19 cellular contexts compared by ENCODE assay signal in genomic region chr18:27668126-27668525, GRCh38.
"Had no signal": no experiment of that assay in that cellular context is flagged by ENCODE, and none has a peak within 500 bp of the region (broad histone marks: within the 10 kb centered on the region; RNA-seq: fewer than 3 reads in every experiment).

No MANE protein-coding gene starts in this region.

- H3K36me3 Mint-ChIP-seq: activated naive CD4-positive, alpha-beta T cell treated with anti-CD3 and anti-CD28 coated beads, Interleukin-2, amount 10 ng/mL, durations not matched to agents 7 days and 5 days; naive thymus-derived CD4-positive, alpha-beta T cell; stimulated activated naive B cell treated with anti-CD40 and anti-IgM and Interleukin-4, amounts not matched to agents 10 μg/mL and 1 μg/mL and 100 μg/mL, for 72 hours had no signal

- H3K4me3 Mint-ChIP-seq: activated naive CD4-positive, alpha-beta T cell treated with anti-CD3 and anti-CD28 coated beads, Interleukin-2, amount 10 ng/mL, durations not matched to agents 7 days and 5 days; activated naive CD8-positive, alpha-beta T cell treated with anti-CD3 and anti-CD28 coated beads, Interleukin-2, amount 50 U/mL, for 24 hours; naive thymus-derived CD4-positive, alpha-beta T cell; stimulated activated naive B cell treated with anti-CD40 and anti-IgM and Interleukin-4, amounts not matched to agents 10 μg/mL and 1 μg/mL and 100 μg/mL, for 72 hours; T-helper 17 cell had no signal

- H3K9me3 ChIP-seq: esophagus squamous epithelium, thyroid gland had no signal

- H3K4me1 Mint-ChIP-seq: activated naive CD4-positive, alpha-beta T cell treated with anti-CD3 and anti-CD28 coated beads, Interleukin-2, amount 10 ng/mL, durations not matched to agents 7 days and 5 days; activated naive CD8-positive, alpha-beta T cell treated with anti-CD3 and anti-CD28 coated beads, Interleukin-2, amount 50 U/mL, for 24 hours; naive thymus-derived CD4-positive, alpha-beta T cell; stimulated activated naive B cell treated with anti-CD40 and anti-IgM and Interleukin-4, amounts not matched to agents 10 μg/mL and 1 μg/mL and 100 μg/mL, for 72 hours; T-helper 17 cell had no signal

- H3K4me1 ChIP-seq: esophagus squamous epithelium, sigmoid colon, thyroid gland had no signal

- H3K9me3 Mint-ChIP-seq: activated naive CD8-positive, alpha-beta T cell treated with anti-CD3 and anti-CD28 coated beads, Interleukin-2, amount 50 U/mL, for 24 hours; stimulated activated naive B cell treated with anti-CD40 and anti-IgM and Interleukin-4, amounts not matched to agents 10 μg/mL and 1 μg/mL and 100 μg/mL, for 72 hours had no signal

- H3K4me3 ChIP-seq: esophagus squamous epithelium, sigmoid colon, thyroid gland had no signal

- H3K27ac ChIP-seq: esophagus squamous epithelium, sigmoid colon, thyroid gland, VCaP had no signal

- H3K27ac Mint-ChIP-seq: activated naive CD4-positive, alpha-beta T cell treated with anti-CD3 and anti-CD28 coated beads, Interleukin-2, amount 10 ng/mL, durations not matched to agents 7 days and 5 days; activated naive CD8-positive, alpha-beta T cell treated with anti-CD3 and anti-CD28 coated beads, Interleukin-2, amount 50 U/mL, for 24 hours; naive thymus-derived CD4-positive, alpha-beta T cell; stimulated activated naive B cell treated with anti-CD40 and anti-IgM and Interleukin-4, amounts not matched to agents 10 μg/mL and 1 μg/mL and 100 μg/mL, for 72 hours; T-helper 17 cell had no signal

- H3K27me3 ChIP-seq: esophagus squamous epithelium, sigmoid colon, thyroid gland had no signal

- FAIRE-seq: endothelial cell of umbilical vein, urothelium cell line had no signal

- H3K27me3 Mint-ChIP-seq: activated naive CD4-positive, alpha-beta T cell treated with anti-CD3 and anti-CD28 coated beads, Interleukin-2, amount 10 ng/mL, durations not matched to agents 7 days and 5 days; activated naive CD8-positive, alpha-beta T cell treated with anti-CD3 and anti-CD28 coated beads, Interleukin-2, amount 50 U/mL, for 24 hours; naive thymus-derived CD4-positive, alpha-beta T cell; stimulated activated naive B cell treated with anti-CD40 and anti-IgM and Interleukin-4, amounts not matched to agents 10 μg/mL and 1 μg/mL and 100 μg/mL, for 72 hours; T-helper 17 cell had no signal

- DNase-seq: activated CD4-positive, alpha-beta T cell treated with anti-CD3 and anti-CD28 coated beads, Interleukin-2, amount 50 U/mL, for 1 hour; activated CD4-positive, CD25-positive, alpha-beta regulatory T cell treated with anti-CD3 and anti-CD28 coated beads, Interleukin-2, amount 50 U/mL, for 72 hours; activated CD8-positive, alpha-beta memory T cell treated with anti-CD3 and anti-CD28 coated beads, Interleukin-2, amount 50 U/mL, for 48 hours; activated effector memory CD4-positive, alpha-beta T cell treated with Interleukin-2 at 50 U/mL for 16 hours; activated naive CD4-positive, alpha-beta T cell treated with anti-CD3 and anti-CD28 coated beads, Interleukin-2, amount 10 ng/mL, durations not matched to agents 7 days and 5 days; activated naive CD8-positive, alpha-beta T cell treated with anti-CD3 and anti-CD28 coated beads, Interleukin-2, amount 50 U/mL, for 24 hours; activated T-cell treated with anti-CD3 and anti-CD28 coated beads, Interleukin-2, amount 50 U/mL, for 48 hours; dermis blood vessel endothelial cell; effector memory CD4-positive, alpha-beta T cell; esophagus squamous epithelium; mesenchymal stem cell; naive thymus-derived CD4-positive, alpha-beta T cell; sigmoid colon; stimulated activated naive B cell treated with anti-CD40 and anti-IgM and Interleukin-4, amounts not matched to agents 10 μg/mL and 1 μg/mL and 100 μg/mL, for 72 hours; T-helper 17 cell; thyroid gland had no signal

- H3K36me3 ChIP-seq: esophagus squamous epithelium, sigmoid colon, thyroid gland had no signal
